Comparison of ENCODE assay signal across 1 cellular context in the genomic region with DNA sequence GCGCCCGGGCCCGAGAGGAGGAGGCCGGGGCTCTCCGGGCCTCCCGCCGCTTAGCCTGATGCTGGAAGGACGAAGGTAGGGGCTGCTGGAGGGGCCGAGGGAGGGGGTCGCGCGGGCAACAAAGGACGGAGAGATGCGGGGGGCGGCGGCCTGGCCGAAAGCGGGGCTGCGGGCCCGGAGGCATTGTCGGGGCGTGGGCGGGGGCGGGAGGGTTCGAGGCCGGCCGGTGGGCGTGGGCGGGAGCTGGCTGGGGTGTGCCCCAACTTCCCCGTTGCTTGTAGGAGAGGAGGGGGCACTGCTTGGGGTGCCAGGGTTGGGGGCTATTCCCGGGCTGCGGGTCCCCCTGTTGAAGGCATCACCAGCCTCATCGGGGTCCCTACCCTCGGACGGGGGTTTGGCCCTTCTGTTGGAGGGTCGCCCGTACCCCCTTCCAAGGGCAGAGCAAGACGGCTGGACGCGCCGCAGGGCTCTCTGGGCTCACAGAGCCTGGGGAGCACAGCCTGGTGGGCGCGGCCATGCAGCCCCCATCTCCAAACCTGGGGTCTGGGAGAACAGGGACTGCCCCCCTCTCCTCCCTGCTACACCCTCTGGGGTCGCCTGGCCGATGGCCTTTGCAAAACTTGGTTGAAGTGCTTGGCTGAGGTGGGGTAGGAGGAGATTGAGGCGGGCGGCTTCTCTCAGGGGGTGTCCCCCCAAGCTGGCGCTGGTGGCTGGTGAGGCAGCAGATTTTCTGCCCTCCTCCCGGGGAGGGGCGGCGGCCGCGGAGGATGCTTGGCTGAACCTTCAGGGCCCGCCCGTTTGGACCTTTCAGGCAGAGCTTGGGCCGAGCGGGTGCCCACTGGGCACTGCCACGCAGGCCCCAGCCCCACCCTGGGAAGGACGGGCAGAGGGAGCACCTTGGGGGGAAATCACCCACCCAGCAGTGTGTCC.
A peak's percentile ranks its signal among the peaks of the same experiment; 100 is the strongest.
TF ChIP-seq lines count a peak whose summit lies in the region.

No MANE protein-coding gene starts in this region.

TF ChIP-seq in HepG2, 621 proteins besides CTCF, POLR2A, EP300 and RAD21 (continues in another document):
- TF ChIP-seq CREB1 (IDR thresholded peaks at IDR 0.05) (no peak), CREB1 (CRISPR knock-in tag; IDR thresholded peaks at IDR 0.05) (no peak), NCOA5 (CRISPR knock-in tag; IDR thresholded peaks at IDR 0.05) (no peak), ZNF570 (CRISPR knock-in tag; IDR thresholded peaks at IDR 0.05; ENCODE audit: borderline replicate concordance) (no peak), FOXP1 (IDR thresholded peaks at IDR 0.05) (no peak), FOXP1 (CRISPR knock-in tag; IDR thresholded peaks at IDR 0.05) (no peak), SRSF9 (IDR thresholded peaks at IDR 0.05; ENCODE audit: borderline replicate concordance, insufficient read depth, low read depth, low read length, poor library complexity, severe bottlenecking) (no peak), RELA (CRISPR knock-in tag; IDR thresholded peaks at IDR 0.05) (no peak), MIER3 (CRISPR knock-in tag; IDR thresholded peaks at IDR 0.05; ENCODE audit: borderline replicate concordance) (no peak), HNF4G (IDR thresholded peaks at IDR 0.05; ENCODE audit: borderline replicate concordance, low read depth, low read length) (no peak), HNF4G (CRISPR knock-in tag; IDR thresholded peaks at IDR 0.05; ENCODE audit: borderline replicate concordance, low read depth) (no peak), PREB (CRISPR knock-in tag; IDR thresholded peaks at IDR 0.05) (no peak), PCBP2 (optimal IDR thresholded peaks at IDR 0.05; ENCODE audit: low read depth, low read length, poor library complexity, severe bottlenecking) (no peak), ZNF569 (CRISPR knock-in tag; IDR thresholded peaks at IDR 0.05; ENCODE audit: borderline replicate concordance) (no peak), FOXK1 (CRISPR knock-in tag; IDR thresholded peaks at IDR 0.05; ENCODE audit: borderline replicate concordance, low read depth) (no peak), ZNF280B (CRISPR knock-in tag; IDR thresholded peaks at IDR 0.05; ENCODE audit: borderline replicate concordance) (0 out of 2 replicates have a peak, but pooled peaks have one; percentile 55), ZNF350 (CRISPR knock-in tag; IDR thresholded peaks at IDR 0.05; ENCODE audit: borderline replicate concordance, low read depth) (peak; percentile 45; the same call in 1 of the 2 replicates), TIGD3 (CRISPR knock-in tag; IDR thresholded peaks at IDR 0.05; ENCODE audit: borderline replicate concordance) (no peak), NRL (CRISPR knock-in tag; IDR thresholded peaks at IDR 0.05; ENCODE audit: borderline replicate concordance) (no peak), RARA (CRISPR knock-in tag; IDR thresholded peaks at IDR 0.05) (0 out of 2 replicates have a peak, but pooled peaks have one; percentile 2), HOXA3 (CRISPR knock-in tag; IDR thresholded peaks at IDR 0.05) (no peak), HMGA1 (CRISPR knock-in tag; conservative IDR thresholded peaks at IDR 0.05) (no peak), ARNT2 (CRISPR knock-in tag; IDR thresholded peaks at IDR 0.05; ENCODE audit: low read depth) (0 out of 2 replicates have a peak, but pooled peaks have one; percentile 26), ZNF577 (CRISPR knock-in tag; IDR thresholded peaks at IDR 0.05; ENCODE audit: borderline replicate concordance, low read depth) (no peak), HIVEP1 (CRISPR knock-in tag; IDR thresholded peaks at IDR 0.05) (no peak), HMG20A (CRISPR knock-in tag; IDR thresholded peaks at IDR 0.05; ENCODE audit: borderline replicate concordance) (no peak), ZNF564 (CRISPR knock-in tag; IDR thresholded peaks at IDR 0.05) (no peak), RFX5 (IDR thresholded peaks at IDR 0.05; ENCODE audit: low read depth, low read length) (no peak), ZNF549 (CRISPR knock-in tag; IDR thresholded peaks at IDR 0.05) (no peak), SOX5 (CRISPR knock-in tag; IDR thresholded peaks at IDR 0.05; ENCODE audit: borderline replicate concordance) (no peak), POGZ (CRISPR knock-in tag; IDR thresholded peaks at IDR 0.05) (no peak), HNRNPK (IDR thresholded peaks at IDR 0.05; ENCODE audit: low read depth, low read length, poor library complexity, severe bottlenecking) (no peak), ZNF333 (CRISPR knock-in tag; IDR thresholded peaks at IDR 0.05; ENCODE audit: borderline replicate concordance) (no peak), MLLT10 (CRISPR knock-in tag; IDR thresholded peaks at IDR 0.05) (no peak), PCBP1 (IDR thresholded peaks at IDR 0.05; ENCODE audit: borderline replicate concordance, low read depth, low read length) (0 out of 2 replicates have a peak, but pooled peaks have one; percentile 75), SRSF1 (optimal IDR thresholded peaks at IDR 0.05; ENCODE audit: low read depth, low read length) (no peak), NCOR1 (IDR thresholded peaks at IDR 0.05; ENCODE audit: borderline replicate concordance, low read length) (no peak), SIX4 (CRISPR knock-in tag; IDR thresholded peaks at IDR 0.05) (no peak), ZNF121 (CRISPR knock-in tag; IDR thresholded peaks at IDR 0.05) (no peak), SIX1 (CRISPR knock-in tag; IDR thresholded peaks at IDR 0.05; ENCODE audit: borderline replicate concordance) (no peak)
- TF ChIP-seq, protein P1, sequence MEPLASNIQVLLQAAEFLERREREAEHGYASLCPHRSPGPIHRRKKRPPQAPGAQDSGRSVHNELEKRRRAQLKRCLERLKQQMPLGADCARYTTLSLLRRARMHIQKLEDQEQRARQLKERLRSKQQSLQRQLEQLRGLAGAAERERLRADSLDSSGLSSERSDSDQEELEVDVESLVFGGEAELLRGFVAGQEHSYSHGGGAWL (CRISPR knock-in tag; IDR thresholded peaks at IDR 0.05): no peak
- TF ChIP-seq, protein P2, sequence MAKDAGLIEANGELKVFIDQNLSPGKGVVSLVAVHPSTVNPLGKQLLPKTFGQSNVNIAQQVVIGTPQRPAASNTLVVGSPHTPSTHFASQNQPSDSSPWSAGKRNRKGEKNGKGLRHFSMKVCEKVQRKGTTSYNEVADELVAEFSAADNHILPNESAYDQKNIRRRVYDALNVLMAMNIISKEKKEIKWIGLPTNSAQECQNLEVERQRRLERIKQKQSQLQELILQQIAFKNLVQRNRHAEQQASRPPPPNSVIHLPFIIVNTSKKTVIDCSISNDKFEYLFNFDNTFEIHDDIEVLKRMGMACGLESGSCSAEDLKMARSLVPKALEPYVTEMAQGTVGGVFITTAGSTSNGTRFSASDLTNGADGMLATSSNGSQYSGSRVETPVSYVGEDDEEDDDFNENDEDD (CRISPR knock-in tag; IDR thresholded peaks at IDR 0.05; ENCODE audit: borderline replicate concordance): no peak
- TF ChIP-seq, protein P3, sequence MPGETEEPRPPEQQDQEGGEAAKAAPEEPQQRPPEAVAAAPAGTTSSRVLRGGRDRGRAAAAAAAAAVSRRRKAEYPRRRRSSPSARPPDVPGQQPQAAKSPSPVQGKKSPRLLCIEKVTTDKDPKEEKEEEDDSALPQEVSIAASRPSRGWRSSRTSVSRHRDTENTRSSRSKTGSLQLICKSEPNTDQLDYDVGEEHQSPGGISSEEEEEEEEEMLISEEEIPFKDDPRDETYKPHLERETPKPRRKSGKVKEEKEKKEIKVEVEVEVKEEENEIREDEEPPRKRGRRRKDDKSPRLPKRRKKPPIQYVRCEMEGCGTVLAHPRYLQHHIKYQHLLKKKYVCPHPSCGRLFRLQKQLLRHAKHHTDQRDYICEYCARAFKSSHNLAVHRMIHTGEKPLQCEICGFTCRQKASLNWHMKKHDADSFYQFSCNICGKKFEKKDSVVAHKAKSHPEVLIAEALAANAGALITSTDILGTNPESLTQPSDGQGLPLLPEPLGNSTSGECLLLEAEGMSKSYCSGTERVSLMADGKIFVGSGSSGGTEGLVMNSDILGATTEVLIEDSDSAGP (CRISPR knock-in tag; IDR thresholded peaks at IDR 0.05; ENCODE audit: borderline replicate concordance): no peak
- TF ChIP-seq, protein P4, sequence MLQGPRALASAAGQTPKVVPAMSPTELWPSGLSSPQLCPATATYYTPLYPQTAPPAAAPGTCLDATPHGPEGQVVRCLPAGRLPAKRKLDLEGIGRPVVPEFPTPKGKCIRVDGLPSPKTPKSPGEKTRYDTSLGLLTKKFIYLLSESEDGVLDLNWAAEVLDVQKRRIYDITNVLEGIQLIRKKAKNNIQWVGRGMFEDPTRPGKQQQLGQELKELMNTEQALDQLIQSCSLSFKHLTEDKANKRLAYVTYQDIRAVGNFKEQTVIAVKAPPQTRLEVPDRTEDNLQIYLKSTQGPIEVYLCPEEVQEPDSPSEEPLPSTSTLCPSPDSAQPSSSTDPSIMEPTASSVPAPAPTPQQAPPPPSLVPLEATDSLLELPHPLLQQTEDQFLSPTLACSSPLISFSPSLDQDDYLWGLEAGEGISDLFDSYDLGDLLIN (CRISPR knock-in tag; IDR thresholded peaks at IDR 0.05; ENCODE audit: borderline replicate concordance): no peak
- TF ChIP-seq, protein P5, sequence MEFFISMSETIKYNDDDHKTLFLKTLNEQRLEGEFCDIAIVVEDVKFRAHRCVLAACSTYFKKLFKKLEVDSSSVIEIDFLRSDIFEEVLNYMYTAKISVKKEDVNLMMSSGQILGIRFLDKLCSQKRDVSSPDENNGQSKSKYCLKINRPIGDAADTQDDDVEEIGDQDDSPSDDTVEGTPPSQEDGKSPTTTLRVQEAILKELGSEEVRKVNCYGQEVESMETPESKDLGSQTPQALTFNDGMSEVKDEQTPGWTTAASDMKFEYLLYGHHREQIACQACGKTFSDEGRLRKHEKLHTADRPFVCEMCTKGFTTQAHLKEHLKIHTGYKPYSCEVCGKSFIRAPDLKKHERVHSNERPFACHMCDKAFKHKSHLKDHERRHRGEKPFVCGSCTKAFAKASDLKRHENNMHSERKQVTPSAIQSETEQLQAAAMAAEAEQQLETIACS (CRISPR knock-in tag; IDR thresholded peaks at IDR 0.05): no peak
- TF ChIP-seq, protein P6, sequence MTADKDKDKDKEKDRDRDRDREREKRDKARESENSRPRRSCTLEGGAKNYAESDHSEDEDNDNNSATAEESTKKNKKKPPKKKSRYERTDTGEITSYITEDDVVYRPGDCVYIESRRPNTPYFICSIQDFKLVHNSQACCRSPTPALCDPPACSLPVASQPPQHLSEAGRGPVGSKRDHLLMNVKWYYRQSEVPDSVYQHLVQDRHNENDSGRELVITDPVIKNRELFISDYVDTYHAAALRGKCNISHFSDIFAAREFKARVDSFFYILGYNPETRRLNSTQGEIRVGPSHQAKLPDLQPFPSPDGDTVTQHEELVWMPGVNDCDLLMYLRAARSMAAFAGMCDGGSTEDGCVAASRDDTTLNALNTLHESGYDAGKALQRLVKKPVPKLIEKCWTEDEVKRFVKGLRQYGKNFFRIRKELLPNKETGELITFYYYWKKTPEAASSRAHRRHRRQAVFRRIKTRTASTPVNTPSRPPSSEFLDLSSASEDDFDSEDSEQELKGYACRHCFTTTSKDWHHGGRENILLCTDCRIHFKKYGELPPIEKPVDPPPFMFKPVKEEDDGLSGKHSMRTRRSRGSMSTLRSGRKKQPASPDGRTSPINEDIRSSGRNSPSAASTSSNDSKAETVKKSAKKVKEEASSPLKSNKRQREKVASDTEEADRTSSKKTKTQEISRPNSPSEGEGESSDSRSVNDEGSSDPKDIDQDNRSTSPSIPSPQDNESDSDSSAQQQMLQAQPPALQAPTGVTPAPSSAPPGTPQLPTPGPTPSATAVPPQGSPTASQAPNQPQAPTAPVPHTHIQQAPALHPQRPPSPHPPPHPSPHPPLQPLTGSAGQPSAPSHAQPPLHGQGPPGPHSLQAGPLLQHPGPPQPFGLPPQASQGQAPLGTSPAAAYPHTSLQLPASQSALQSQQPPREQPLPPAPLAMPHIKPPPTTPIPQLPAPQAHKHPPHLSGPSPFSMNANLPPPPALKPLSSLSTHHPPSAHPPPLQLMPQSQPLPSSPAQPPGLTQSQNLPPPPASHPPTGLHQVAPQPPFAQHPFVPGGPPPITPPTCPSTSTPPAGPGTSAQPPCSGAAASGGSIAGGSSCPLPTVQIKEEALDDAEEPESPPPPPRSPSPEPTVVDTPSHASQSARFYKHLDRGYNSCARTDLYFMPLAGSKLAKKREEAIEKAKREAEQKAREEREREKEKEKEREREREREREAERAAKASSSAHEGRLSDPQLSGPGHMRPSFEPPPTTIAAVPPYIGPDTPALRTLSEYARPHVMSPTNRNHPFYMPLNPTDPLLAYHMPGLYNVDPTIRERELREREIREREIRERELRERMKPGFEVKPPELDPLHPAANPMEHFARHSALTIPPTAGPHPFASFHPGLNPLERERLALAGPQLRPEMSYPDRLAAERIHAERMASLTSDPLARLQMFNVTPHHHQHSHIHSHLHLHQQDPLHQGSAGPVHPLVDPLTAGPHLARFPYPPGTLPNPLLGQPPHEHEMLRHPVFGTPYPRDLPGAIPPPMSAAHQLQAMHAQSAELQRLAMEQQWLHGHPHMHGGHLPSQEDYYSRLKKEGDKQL (CRISPR knock-in tag; IDR thresholded peaks at IDR 0.05; ENCODE audit: low read depth): no peak
- TF ChIP-seq, protein P7, sequence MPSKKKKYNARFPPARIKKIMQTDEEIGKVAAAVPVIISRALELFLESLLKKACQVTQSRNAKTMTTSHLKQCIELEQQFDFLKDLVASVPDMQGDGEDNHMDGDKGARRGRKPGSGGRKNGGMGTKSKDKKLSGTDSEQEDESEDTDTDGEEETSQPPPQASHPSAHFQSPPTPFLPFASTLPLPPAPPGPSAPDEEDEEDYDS (CRISPR knock-in tag; IDR thresholded peaks at IDR 0.05): no peak
